8 cellular contexts compared by ENCODE assay signal in the genomic region with DNA sequence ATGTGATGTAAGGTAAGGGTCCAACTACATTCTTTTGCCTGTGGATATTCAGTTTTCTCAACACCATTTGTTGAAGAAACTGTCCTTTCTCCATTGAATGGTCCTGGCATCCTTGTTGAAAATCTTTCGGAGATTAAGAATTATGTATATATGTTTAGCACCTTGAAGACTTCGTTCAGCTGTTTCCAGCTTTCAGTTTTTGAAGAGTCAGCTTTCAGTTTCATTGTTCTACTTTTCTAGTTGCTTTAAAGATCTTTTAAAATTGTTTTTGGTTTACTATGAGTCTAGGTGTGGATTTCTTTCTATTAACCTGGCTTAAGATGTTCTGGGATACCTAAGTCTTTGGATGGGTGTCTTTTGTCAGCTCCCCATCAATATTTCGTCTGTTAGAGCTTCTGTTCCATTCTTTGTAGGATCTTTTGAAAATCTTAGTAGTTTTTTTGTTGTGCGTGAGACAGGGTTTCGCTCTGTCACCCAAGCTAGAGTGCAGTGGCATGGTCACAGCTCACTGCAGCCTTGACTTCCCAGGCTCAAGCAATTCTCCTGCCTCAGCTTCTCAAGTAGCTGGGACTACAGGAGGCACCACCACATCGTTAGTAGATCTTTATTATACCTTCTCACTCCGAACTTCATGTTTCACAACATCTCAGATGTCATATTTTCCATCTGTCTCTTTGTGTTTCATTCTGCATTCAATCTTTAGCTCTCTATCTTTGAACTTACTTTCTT.
A peak's percentile ranks its signal among the peaks of the same experiment; 100 is the strongest.
DNase-seq lines count a peak whose midpoint lies in the region; ATAC-seq and TF ChIP-seq lines count a peak whose summit lies in the region.

No MANE protein-coding gene starts in this region.

- H3K27ac Mint-ChIP-seq in activated CD8-positive, alpha-beta T cell treated with anti-CD3 and anti-CD28 coated beads, Interleukin-2, amount 10 ng/mL, durations not matched to agents 7 days and 5 days = peak overlapping the region; percentile 89

- H3K4me1 Mint-ChIP-seq in activated CD8-positive, alpha-beta T cell treated with anti-CD3 and anti-CD28 coated beads, Interleukin-2, amount 10 ng/mL, durations not matched to agents 7 days and 5 days (ENCODE audit: low read depth) = peaks cover 47% of the 10 kb centered on the region

- TF ChIP-seq CTCF in upper lobe of right lung (IDR thresholded peaks at IDR 0.05) = no peak

- intact Hi-C loops in upper lobe of right lung (cut with DNase I) = no loop called here

- H3K4me1 ChIP-seq in upper lobe of right lung = no peaks in the 10 kb centered on the region

- POLR2A ChIA-PET in activated CD8-positive, alpha-beta T cell treated with anti-CD3 and anti-CD28 coated beads, Interleukin-2, amount 10 ng/mL, durations not matched to agents 7 days and 5 days (lab: Charles Lee) = interaction anchor here (1.0 to 1.7 kb wide), 5 partner anchors 9 to 103 kb away, joined by 3 to 7 read pairs (median 3); no protein-coding TSS in a partner anchor

- peaks cover 15% of the 10 kb centered on the region for H3K9me3 Mint-ChIP-seq in activated CD8-positive, alpha-beta T cell treated with anti-CD3 and anti-CD28 coated beads, Interleukin-2, amount 10 ng/mL, durations not matched to agents 7 days and 5 days (ENCODE audit: insufficient read depth)

- peak overlapping the region; percentile 0 for H3K27ac ChIP-seq in upper lobe of right lung

- no peaks in the 10 kb centered on the region for H3K27me3 Mint-ChIP-seq in activated CD8-positive, alpha-beta T cell treated with anti-CD3 and anti-CD28 coated beads, Interleukin-2, amount 10 ng/mL, durations not matched to agents 7 days and 5 days (ENCODE audit: low read depth)

- H3K4me3 Mint-ChIP-seq in activated CD8-positive, alpha-beta T cell treated with anti-CD3 and anti-CD28 coated beads, Interleukin-2, amount 10 ng/mL, durations not matched to agents 7 days and 5 days = peak overlapping the region; percentile 67

- no peaks in the 10 kb centered on the region for H3K36me3 ChIP-seq in upper lobe of right lung

- CTCF ChIA-PET in activated CD8-positive, alpha-beta T cell treated with anti-CD3 and anti-CD28 coated beads, Interleukin-2, amount 10 ng/mL, durations not matched to agents 7 days and 5 days (lab: Charles Lee) = interaction anchor here (0.8 to 1.8 kb wide), 7 partner anchors 10 to 355 kb away, joined by 3 to 5 read pairs (median 3); no protein-coding TSS in a partner anchor

- no peaks in the 10 kb centered on the region for H3K9me3 ChIP-seq in upper lobe of right lung

- H3K36me3 Mint-ChIP-seq in activated CD8-positive, alpha-beta T cell treated with anti-CD3 and anti-CD28 coated beads, Interleukin-2, amount 10 ng/mL, durations not matched to agents 7 days and 5 days (ENCODE audit: low read depth) = peaks cover 29% of the 10 kb centered on the region

- no peak overlapping the region for H3K4me3 ChIP-seq in upper lobe of right lung

- peak; percentile 54 for ATAC-seq in HG03039 (IDR thresholded peaks at IDR 0.05; ENCODE audit: unreplicated experiment)
- peak; percentile 44 for ATAC-seq in activated CD8-positive, alpha-beta T cell treated with anti-CD3 and anti-CD28 coated beads, Interleukin-2, amount 10 ng/mL, durations not matched to agents 7 days and 5 days
- ATAC-seq in upper lobe of right lung = no peak

- peak; percentile 25 for DNase-seq in activated T-cell treated with anti-CD3 and anti-CD28 coated beads, Interleukin-2, amount 50 U/mL, for 1 hour
- no peak for DNase-seq in activated T-cell treated with anti-CD3 and anti-CD28 coated beads for 4 hours
- DNase-seq in activated CD8-positive, alpha-beta T cell treated with anti-CD3 and anti-CD28 coated beads, Interleukin-2, amount 10 ng/mL, durations not matched to agents 7 days and 5 days = peak; percentile 32
- no peak for DNase-seq in upper lobe of right lung
- DNase-seq in AG20443 (ENCODE audit: low spot score) = no peak
- no peak for DNase-seq in COR-L47 (lab: John Stamatoyannopoulos, UW)
- DNase-seq in ureter (ENCODE audit: low spot score) = no peak

- H3K27me3 ChIP-seq in upper lobe of right lung = no peaks in the 10 kb centered on the region

Comparison
In these comparisons a context has a peak if more than half of its experiments do, and no peak if none do; other contexts are left out.
1. DNase-seq: peak in activated T-cell treated with anti-CD3 and anti-CD28 coated beads, Interleukin-2, amount 50 U/mL, for 1 hour (single experiment) and activated CD8-positive, alpha-beta T cell treated with anti-CD3 and anti-CD28 coated beads, Interleukin-2, amount 10 ng/mL, durations not matched to agents 7 days and 5 days (single experiment); none in activated T-cell treated with anti-CD3 and anti-CD28 coated beads for 4 hours (single experiment), upper lobe of right lung (single experiment), AG20443 (single experiment), COR-L47 (single experiment) and ureter (single experiment).